8 cellular contexts compared by ENCODE assay signal in genomic region chr6:42979523-42980177, GRCh38. TPM values are rescaled to one million over a fixed set of nuclear protein-coding genes. Genes with fewer than 3 reads are reported as not detected.
DNase-seq lines count a peak whose midpoint lies in the region; ATAC-seq and TF ChIP-seq lines count a peak whose summit lies in the region.

No MANE protein-coding gene starts in this region.

- H3K9me3 Mint-ChIP-seq in GM23338: no peaks in the 10 kb centered on the region

- H3K27me3 ChIP-seq in GM23338 (ENCODE audit: insufficient read depth) (no peaks in the 10 kb centered on the region), SK-N-SH (ENCODE audit: insufficient read depth) (no peaks in the 10 kb centered on the region), esophagus (ENCODE audit: control insufficient read depth in 1 of 2, insufficient read depth in 2 of 2, low read length in 2 of 2) (no peaks in the 10 kb centered on the region), neural cell (ENCODE audit: insufficient read depth, low read depth, low read length) (no peaks in the 10 kb centered on the region)

- H4K20me1 ChIP-seq in GM23338 (replicated peaks; ENCODE audit: insufficient read depth): no peaks in the 10 kb centered on the region; the same call in 1 of the 2 replicates
- no peaks in the 10 kb centered on the region for H4K20me1 ChIP-seq in SK-N-SH (ENCODE audit: insufficient read depth)
- H4K20me1 ChIP-seq in neural cell (ENCODE audit: insufficient read depth): no peaks in the 10 kb centered on the region

- TF ChIP-seq CTCF in AG09309 (IDR thresholded peaks at IDR 0.05; ENCODE audit: control insufficient read depth, insufficient read depth, low read depth, low read length, missing control alignments) (no peak), GM23338 (conservative IDR thresholded peaks at IDR 0.05; ENCODE audit: low read depth in 2 of 2) (no peak), SK-N-SH (IDR thresholded peaks at IDR 0.05) (no peak), neural cell (IDR thresholded peaks at IDR 0.05; ENCODE audit: poor library complexity, severe bottlenecking) (no peak)

- H3K27ac Mint-ChIP-seq in GM23338: peak overlapping the region; percentile 94

- peaks cover 15% of the 10 kb centered on the region for H3K4me1 Mint-ChIP-seq in GM23338

- TF ChIP-seq EP300 in SK-N-SH (IDR thresholded peaks at IDR 0.05; ENCODE audit: borderline replicate concordance in 1 of 2, low read depth in 1 of 2, low read length in 1 of 2) (no peak), neural cell (conservative IDR thresholded peaks at IDR 0.05; ENCODE audit: poor library complexity, severe bottlenecking) (no peak)

- no peaks in the 10 kb centered on the region for H3K9me2 ChIP-seq in GM23338 (ENCODE audit: insufficient read depth)
- H3K9me2 ChIP-seq in SK-N-SH: no peaks in the 10 kb centered on the region
- no peaks in the 10 kb centered on the region for H3K9me2 ChIP-seq in neural cell (ENCODE audit: insufficient read depth, low read length)

- H3K79me2 ChIP-seq in GM23338 (replicated peaks; ENCODE audit: insufficient read depth) (peaks cover 5% of the 10 kb centered on the region; the same call in 1 of the 2 replicates), SK-N-SH (ENCODE audit: insufficient read depth) (peaks cover 40% of the 10 kb centered on the region), neural cell (replicated peaks; ENCODE audit: insufficient read depth, low read length) (peaks cover 6% of the 10 kb centered on the region)

- H3K27me3 Mint-ChIP-seq in GM23338 (ENCODE audit: insufficient read depth, low read depth, poor library complexity): peaks cover 8% of the 10 kb centered on the region

- 66% methylated on average over 9 of the region's 9 CpGs for WGBS in SK-N-SH (ENCODE audit: low lambda C conversion rate)
- WGBS in esophagus, 2 donors: 37 to 43% methylated on average over 9 of the region's 9 CpGs

- CTCF ChIA-PET in SK-N-SH (lab: Yijun Ruan, JAX): interaction anchor here (0.7 to 1.8 kb wide), 9 partner anchors 10 to 164 kb away, joined by 3 to 6 read pairs (median 4); partner anchors contain the start of gene CNPY3

- no peaks in the 10 kb centered on the region for H3K9me3 ChIP-seq in SK-N-SH
- H3K9me3 ChIP-seq in esophagus (ENCODE audit: control insufficient read depth in 2 of 2, insufficient read depth in 1 of 2, low read depth in 1 of 2, low read length in 1 of 2): no peaks in the 10 kb centered on the region
- no peaks in the 10 kb centered on the region for H3K9me3 ChIP-seq in neural cell (ENCODE audit: low read length)

- peak; percentile 6 for ATAC-seq in GM23338

- H3K4me3 ChIP-seq in AG09309 (ENCODE audit: control insufficient read depth, low read depth, low read length) (peak overlapping the region; percentile 94), GM23338 (peak overlapping the region; percentile 99), SK-N-SH (ENCODE audit: low read depth in 2 of 2, low read length in 1 of 2) (peak overlapping the region; percentile 66 to 81), esophagus (ENCODE audit: low read depth in 1 of 2, low read length in 2 of 2) (peak overlapping the region; percentile 71 to 97), neural cell (ENCODE audit: low read length) (peak overlapping the region; percentile 95)

- peak overlapping the region; percentile 75 for H3K4me2 ChIP-seq in GM23338
- peak overlapping the region; percentile 98 for H3K4me2 ChIP-seq in SK-N-SH
- H3K4me2 ChIP-seq in neural cell (ENCODE audit: low read length): peak overlapping the region; percentile 77

- peak overlapping the region; percentile 81 for H3K4me3 Mint-ChIP-seq in GM23338

- H3K27ac ChIP-seq in GM23338 (ENCODE audit: low read depth): peak overlapping the region; percentile 84
- H3K27ac ChIP-seq in SK-N-SH (ENCODE audit: low read depth in 2 of 2, low read length in 1 of 2): peak overlapping the region; percentile 80 to 86
- peak overlapping the region; percentile 87 to 90 for H3K27ac ChIP-seq in esophagus (ENCODE audit: low read depth in 2 of 2, low read length in 1 of 2)
- peak overlapping the region; percentile 90 for H3K27ac ChIP-seq in neural cell (ENCODE audit: low read length)

- DNase-seq in AG09309 (ENCODE audit: low read depth) (no peak), GM23338 (ENCODE audit: low spot score) (no peak), SK-N-SH (peak; percentile 49), NCI-H526 (lab: John Stamatoyannopoulos, UW) (no peak), NCI-H2227 (lab: John Stamatoyannopoulos, UW; ENCODE audit: unreplicated experiment) (no peak), cortex of kidney (lab: John Stamatoyannopoulos, UW) (no peak)

- peaks cover 15% of the 10 kb centered on the region; the same call in 1 of the 2 replicates for H3F3A ChIP-seq in GM23338 (replicated peaks; ENCODE audit: low read depth)
- H3F3A ChIP-seq in SK-N-SH (replicated peaks; ENCODE audit: insufficient read depth): peaks cover 12% of the 10 kb centered on the region
- H3F3A ChIP-seq in neural cell (ENCODE audit: insufficient read depth, low read length, poor library complexity, severe bottlenecking): peaks cover 4% of the 10 kb centered on the region

- TF ChIP-seq RAD21 in SK-N-SH (IDR thresholded peaks at IDR 0.05; ENCODE audit: low read length) (no peak), neural cell (conservative IDR thresholded peaks at IDR 0.05) (no peak)

- POLR2A ChIA-PET in SK-N-SH (lab: Yijun Ruan, JAX): interaction anchor here (0.6 to 2.6 kb wide), 14 partner anchors 10 to 1106 kb away, joined by 3 to 16 read pairs (median 4); partner anchors contain the start of genes CNPY3, KLHDC3, MEA1 and MRPL2

- H3K9ac ChIP-seq in SK-N-SH: peak overlapping the region; percentile 82
- H3K9ac ChIP-seq in neural cell (ENCODE audit: low read length): peak overlapping the region; percentile 83

- H3K36me3 ChIP-seq in GM23338 (ENCODE audit: insufficient read depth) (no peaks in the 10 kb centered on the region), SK-N-SH (replicated peaks in 1 of 2; ENCODE audit: control insufficient read depth in 1 of 2, insufficient read depth in 2 of 2, low read length in 1 of 2) (peaks cover 0 to 5% of the 10 kb centered on the region in 2 experiments), esophagus (ENCODE audit: control insufficient read depth in 2 of 2, insufficient read depth in 2 of 2, low read length in 1 of 2) (no peaks in the 10 kb centered on the region), neural cell (ENCODE audit: insufficient read depth, low read length) (no peaks in the 10 kb centered on the region)

- H2AFZ ChIP-seq in GM23338 (peak overlapping the region; percentile 92), SK-N-SH (ENCODE audit: low read depth) (peak overlapping the region; percentile 86), neural cell (ENCODE audit: low read depth, low read length) (peak overlapping the region; percentile 62)

- no peaks in the 10 kb centered on the region for H3K36me3 Mint-ChIP-seq in GM23338 (ENCODE audit: low read depth)

- H3K4me1 ChIP-seq in GM23338 (ENCODE audit: insufficient read depth) (peaks cover 12% of the 10 kb centered on the region), SK-N-SH (ENCODE audit: control insufficient read depth in 1 of 2, insufficient read depth in 2 of 2, low read depth in 1 of 2, low read length in 1 of 2) (peaks cover 0 to 10% of the 10 kb centered on the region in 2 experiments; a peak in 2 of 4 replicates), esophagus (ENCODE audit: control insufficient read depth in 2 of 2, insufficient read depth in 2 of 2, low read length in 1 of 2) (peaks cover 3 to 11% of the 10 kb centered on the region in 2 donors)

TF ChIP-seq in SK-N-SH, 30 proteins besides CTCF, POLR2A, EP300 and RAD21 (continues in another document):
- no peak for TF ChIP-seq JUND (IDR thresholded peaks at IDR 0.05)

TF ChIP-seq in neural cell, 6 proteins besides CTCF, POLR2A, EP300 and RAD21 (continues in another document):
- no peak for TF ChIP-seq POLR2AphosphoS5 (IDR thresholded peaks at IDR 0.05)

RNA-seq across cellular contexts. Expression of gene PEX6, which starts 0.7 kb away (rescaled TPM):
- 24.8 and 25.1 TPM in 2 replicates for total RNA-seq in GM23338 (2014; rRNA removed; shearing (Covaris generic))
- 5.2 and 6.5 TPM in 2 replicates for polyA plus RNA-seq in GM23338 (2016; fragmentation: Nextera tagmentation; extraction: Ambion mirVana)
- 12.5 and 15.3 TPM in 2 replicates for polyA plus RNA-seq in SK-N-SH (2012; rRNA removed)
- 5.2 and 8.4 TPM in 2 replicates for polyA plus RNA-seq in SK-N-SH (2012; cell fraction: cytosol; rRNA removed)
- polyA plus RNA-seq in SK-N-SH (2012; cell fraction: nucleus; rRNA removed): 57.9 and 73.6 TPM in 2 replicates
- 10 to 100 TPM; 13.1 to 13.7 TPM for polyA plus RNA-seq in esophagus
- polyA plus RNA-seq in neural cell: 20.4 and 27.7 TPM in 2 replicates
- 15.4 and 18.7 TPM in 2 replicates for polyA minus RNA-seq in neural cell

RNA-seq across cellular contexts. Expression of gene PPP2R5D, which starts 4.7 kb away (rescaled TPM):
- 49.9 and 55.3 TPM in 2 replicates for total RNA-seq in GM23338 (2014; rRNA removed; shearing (Covaris generic))
- 16.5 and 20.0 TPM in 2 replicates for polyA plus RNA-seq in GM23338 (2016; fragmentation: Nextera tagmentation; extraction: Ambion mirVana)
- 37.6 and 38.6 TPM in 2 replicates for polyA plus RNA-seq in SK-N-SH (2012; rRNA removed)
- polyA plus RNA-seq in SK-N-SH (2012; cell fraction: cytosol; rRNA removed): 31.0 and 31.8 TPM in 2 replicates
- polyA plus RNA-seq in SK-N-SH (2012; cell fraction: nucleus; rRNA removed): 58.5 and 70.9 TPM in 2 replicates
- 10 to 100 TPM; 16.7 to 17.4 TPM for polyA plus RNA-seq in esophagus
- 41.1 and 43.7 TPM in 2 replicates for polyA plus RNA-seq in neural cell
- 50.9 and 55.0 TPM in 2 replicates for polyA minus RNA-seq in neural cell

RNA-seq across cellular contexts. Expression of gene GNMT, which starts 19.1 kb away (rescaled TPM):
- total RNA-seq in GM23338 (2014; rRNA removed; shearing (Covaris generic)): not detected in 2 replicates
- polyA plus RNA-seq in GM23338 (2016; fragmentation: Nextera tagmentation; extraction: Ambion mirVana) (0.52 and 2.5 TPM in 2 replicates), SK-N-SH (2012; rRNA removed) (1.4 and 2.0 TPM in 2 replicates), esophagus (under 1 TPM; 0.18 to 0.67 TPM), neural cell (0.30 and 0.97 TPM in 2 replicates)
- 0.48 and 0.56 TPM in 2 replicates for polyA plus RNA-seq in SK-N-SH (2012; cell fraction: cytosol; rRNA removed)
- polyA plus RNA-seq in SK-N-SH (2012; cell fraction: nucleus; rRNA removed): 11.9 and 12.7 TPM in 2 replicates
- polyA minus RNA-seq in neural cell: 0.73 and 0.81 TPM in 2 replicates

RNA-seq across cellular contexts. Expression of gene MEA1, which starts 34.1 kb away (rescaled TPM):
- total RNA-seq in GM23338 (2014; rRNA removed; shearing (Covaris generic)): 65.6 and 70.5 TPM in 2 replicates
- polyA plus RNA-seq in GM23338 (2016; fragmentation: Nextera tagmentation; extraction: Ambion mirVana) (205 and 215 TPM in 2 replicates), SK-N-SH (2012; rRNA removed) (160 and 171 TPM in 2 replicates), esophagus (10 to 100 TPM; 83.0 to 95.6 TPM), neural cell (115 and 119 TPM in 2 replicates)
- 166 and 180 TPM in 2 replicates for polyA plus RNA-seq in SK-N-SH (2012; cell fraction: cytosol; rRNA removed)
- 43.4 and 49.5 TPM in 2 replicates for polyA plus RNA-seq in SK-N-SH (2012; cell fraction: nucleus; rRNA removed)
- polyA minus RNA-seq in neural cell: 41.4 and 51.2 TPM in 2 replicates

RNA-seq across cellular contexts. Expression of gene KLHDC3, which starts 34.4 kb away (rescaled TPM):
- 182 and 184 TPM in 2 replicates for total RNA-seq in GM23338 (2014; rRNA removed; shearing (Covaris generic))
- polyA plus RNA-seq in GM23338 (2016; fragmentation: Nextera tagmentation; extraction: Ambion mirVana) (86.2 and 88.2 TPM in 2 replicates), SK-N-SH (2012; rRNA removed) (59.1 and 74.1 TPM in 2 replicates), esophagus (10 to 100 TPM; 39.3 to 40.9 TPM), neural cell (232 and 244 TPM in 2 replicates)
- 40.6 and 64.1 TPM in 2 replicates for polyA plus RNA-seq in SK-N-SH (2012; cell fraction: cytosol; rRNA removed)
- polyA plus RNA-seq in SK-N-SH (2012; cell fraction: nucleus; rRNA removed): 71.5 and 81.1 TPM in 2 replicates
- polyA minus RNA-seq in neural cell: 135 and 161 TPM in 2 replicates
